15 cellular contexts compared by ENCODE assay signal in genomic region chr10:11086177-11086576, GRCh38.
"Had no signal": no experiment of that assay in that cellular context is flagged by ENCODE, and none has a peak within 500 bp of the region (broad histone marks: within the 10 kb centered on the region; RNA-seq: fewer than 3 reads in every experiment).

No MANE protein-coding gene starts in this region.

- H3K4me1 Mint-ChIP-seq: activated naive CD8-positive, alpha-beta T cell treated with anti-CD3 and anti-CD28 coated beads, Interleukin-2, amount 10 ng/mL, durations not matched to agents 7 days and 5 days had no signal

- H3K9me3 ChIP-seq: gastrocnemius medialis, stomach, thoracic aorta had no signal

- H3K27ac Mint-ChIP-seq: activated CD8-positive, alpha-beta T cell treated with anti-CD3 and anti-CD28 coated beads, Interleukin-2, amount 10 ng/mL, durations not matched to agents 7 days and 5 days; activated naive CD8-positive, alpha-beta T cell treated with anti-CD3 and anti-CD28 coated beads, Interleukin-2, amount 10 ng/mL, durations not matched to agents 7 days and 5 days had no signal

- DNase-seq: activated CD4-positive, alpha-beta T cell treated with anti-CD3 and anti-CD28 coated beads for 48 hours; activated CD8-positive, alpha-beta memory T cell treated with anti-CD3 and anti-CD28 coated beads, Interleukin-2, amount 50 U/mL, for 48 hours; activated CD8-positive, alpha-beta T cell treated with anti-CD3 and anti-CD28 coated beads, Interleukin-2, amount 10 ng/mL, durations not matched to agents 7 days and 5 days; activated naive CD8-positive, alpha-beta T cell treated with anti-CD3 and anti-CD28 coated beads, Interleukin-2, amount 10 ng/mL, durations not matched to agents 7 days and 5 days; aorta; effector CD4-positive, alpha-beta T cell; gastrocnemius medialis; mesenchymal stem cell; retina; stimulated activated CD4-positive, alpha-beta T cell treated with anti-CD3 and anti-CD28 coated beads, Interleukin-4, amount 100 ng/mL, for 1 hour; stomach; T-helper 1 cell had no signal

- H3K9me3 Mint-ChIP-seq: activated naive CD8-positive, alpha-beta T cell treated with anti-CD3 and anti-CD28 coated beads, Interleukin-2, amount 10 ng/mL, durations not matched to agents 7 days and 5 days had no signal

- H3K4me1 ChIP-seq: parathyroid adenoma, stomach had no signal

- H3K27me3 ChIP-seq: gastrocnemius medialis, stomach had no signal

- H3K36me3 ChIP-seq: gastrocnemius medialis, stomach, thoracic aorta had no signal

- ATAC-seq: activated CD8-positive, alpha-beta T cell treated with anti-CD3 and anti-CD28 coated beads, Interleukin-2, amount 10 ng/mL, durations not matched to agents 7 days and 5 days; gastrocnemius medialis had no signal

- H3K4me3 ChIP-seq: gastrocnemius medialis, SK-N-MC, stomach, thoracic aorta had no signal

- H3K4me3 Mint-ChIP-seq: activated CD8-positive, alpha-beta T cell treated with anti-CD3 and anti-CD28 coated beads, Interleukin-2, amount 10 ng/mL, durations not matched to agents 7 days and 5 days; activated naive CD8-positive, alpha-beta T cell treated with anti-CD3 and anti-CD28 coated beads, Interleukin-2, amount 10 ng/mL, durations not matched to agents 7 days and 5 days had no signal

- H3K27ac ChIP-seq: gastrocnemius medialis, parathyroid adenoma, SK-N-MC, thoracic aorta had no signal

- H3K36me3 Mint-ChIP-seq: activated naive CD8-positive, alpha-beta T cell treated with anti-CD3 and anti-CD28 coated beads, Interleukin-2, amount 10 ng/mL, durations not matched to agents 7 days and 5 days had no signal
